ENCODE assay signal across 24 cellular contexts in the genomic region with DNA sequence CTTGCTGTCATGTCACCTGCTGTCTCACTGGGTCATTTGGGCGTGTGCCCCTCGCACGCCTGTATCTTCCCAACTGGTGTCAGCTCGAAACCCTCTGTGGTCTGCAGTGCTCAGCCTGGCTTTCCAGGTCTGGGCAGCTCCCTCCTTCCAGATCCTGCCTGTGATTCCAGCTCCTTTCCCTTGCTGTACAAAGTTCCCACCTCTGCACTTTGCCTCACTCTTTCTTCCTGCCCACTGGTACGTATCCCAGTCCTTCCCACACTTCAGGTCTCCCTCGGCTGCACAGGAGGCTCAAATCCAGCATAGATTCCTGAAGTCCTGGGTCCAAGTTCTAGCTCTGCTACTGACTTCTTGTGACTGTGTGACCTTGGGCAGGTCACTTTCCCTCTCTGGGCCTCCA. TPM values are rescaled to one million over a fixed set of nuclear protein-coding genes. Genes with fewer than 3 reads are reported as not detected.
DNase-seq lines count a peak whose midpoint lies in the region; ATAC-seq, FAIRE-seq and TF ChIP-seq lines count a peak whose summit lies in the region.
"Had no signal": no experiment of that assay in that cellular context is flagged by ENCODE, and none has a peak within 500 bp of the region (broad histone marks: within the 10 kb centered on the region; RNA-seq: fewer than 3 reads in every experiment).

No MANE protein-coding gene starts in this region.

- H3K36me3 ChIP-seq in HEK293 (ENCODE audit: control insufficient read depth in 2 of 2, insufficient read depth in 1 of 2, low read length in 2 of 2) (no peaks in the 10 kb centered on the region), H1 (ENCODE audit: control insufficient read depth in 2 of 4, insufficient read depth in 4 of 4, low read length in 3 of 4) (no peaks in the 10 kb centered on the region), lower lobe of right lung (no peaks in the 10 kb centered on the region), small intestine (ENCODE audit: control insufficient read depth in 2 of 2, insufficient read depth in 2 of 2, low read length in 2 of 2) (no peaks in the 10 kb centered on the region), WERI-Rb-1 (no peaks in the 10 kb centered on the region)
- H3K36me3 ChIP-seq: BE2C had no signal

- H2BK15ac ChIP-seq in H1 (ENCODE audit: low read length), result no peak overlapping the region

- no peak overlapping the region for H3K14ac ChIP-seq in H1 (ENCODE audit: insufficient read length)

- no peak overlapping the region for H4K5ac ChIP-seq in H1 (ENCODE audit: insufficient read length, low read depth, low read length)

- H3K18ac ChIP-seq in H1 (ENCODE audit: extremely low read depth, low read length), result no peak overlapping the region

- no peak overlapping the region for H3K4ac ChIP-seq in H1 (replicated peaks; ENCODE audit: insufficient read length, low read depth, low read length)

- no peak overlapping the region for H3K56ac ChIP-seq in H1 (replicated peaks; ENCODE audit: insufficient read length, low read depth, low read length)

- no peaks in the 10 kb centered on the region for H3K79me1 ChIP-seq in H1 (ENCODE audit: low read depth, low read length)

- POLR2A ChIA-PET in HEK293 (lab: Yijun Ruan, JAX), result no interaction called here
- POLR2A ChIA-PET in H1 (lab: Charles Lee; ENCODE audit: partially characterized antibody), result interaction anchor here (3.1 kb wide), 1 partner anchor 157 kb away, joined by 9 read pairs; a partner anchor contains a TSS

- H3K23ac ChIP-seq in H1 (ENCODE audit: insufficient read length), result no peak overlapping the region

- H4K20me1 ChIP-seq in H1 (replicated peaks in 1 of 2; ENCODE audit: control insufficient read depth in 1 of 2, insufficient read depth in 2 of 2, low read length in 2 of 2), result no peaks in the 10 kb centered on the region

- H3K4me2 ChIP-seq in H1 (ENCODE audit: insufficient read depth in 1 of 2, low read depth in 2 of 2, low read length in 2 of 2), result no peak overlapping the region
- H3K4me2 ChIP-seq: GM23338 had no signal

- H3K9me3 ChIP-seq in HEK293 (ENCODE audit: control insufficient read depth, insufficient read depth, low read depth, low read length) (no peaks in the 10 kb centered on the region), H1 (ENCODE audit: insufficient read depth in 2 of 2, low read depth in 1 of 2, low read length in 1 of 2) (no peaks in the 10 kb centered on the region), lower lobe of right lung (no peaks in the 10 kb centered on the region), small intestine (ENCODE audit: control insufficient read depth, low read depth) (no peaks in the 10 kb centered on the region), WERI-Rb-1 (ENCODE audit: severe bottlenecking) (no peaks in the 10 kb centered on the region)
- H3K9me3 ChIP-seq: BE2C had no signal

- H2BK20ac ChIP-seq in H1 (ENCODE audit: low read length), result no peak overlapping the region

- CTCF ChIA-PET in HEK293 (lab: Yijun Ruan, JAX) (no interaction called here), H1 (lab: Charles Lee; ENCODE audit: partially characterized antibody) (interaction anchor here (0.9 to 1.2 kb wide), 3 partner anchors 20 to 237 kb away, joined by 3 read pairs; no protein-coding TSS in a partner anchor)

- TF ChIP-seq CTCF in HEK293 (tag by site-specific recombination; IDR thresholded peaks at IDR 0.05) (no peak), H1 (IDR thresholded peaks at IDR 0.05; ENCODE audit: control extremely low read depth in 1 of 3, insufficient read depth in 1 of 3, low read depth in 1 of 3, low read length in 3 of 3) (no peak), lower lobe of right lung (IDR thresholded peaks at IDR 0.05) (no peak), WERI-Rb-1 (IDR thresholded peaks at IDR 0.05; ENCODE audit: low read depth, low read length) (no peak)

- no peak overlapping the region for H2BK5ac ChIP-seq in H1 (ENCODE audit: low read depth, low read length)

- no peak for TF ChIP-seq POLR2A in H1 (IDR thresholded peaks at IDR 0.05; ENCODE audit: control extremely low read depth in 1 of 2, low read depth in 2 of 2, low read length in 2 of 2)

- H2AK5ac ChIP-seq in H1 (ENCODE audit: low read depth, low read length), result no peak overlapping the region

- DNase-seq in H1 (ENCODE audit: low read depth in 1 of 2, low spot score in 2 of 2) (no peak), lower lobe of right lung (no peak), small intestine (peak; percentile 49), RKO (ENCODE audit: low spot score) (no peak), RPMI8226 (no peak), WERI-Rb-1 (no peak)
- DNase-seq: ACHN; BE2C; C1 segment of cervical spinal cord; CD4-positive, CD25-positive, alpha-beta regulatory T cell; CD8-positive, alpha-beta memory T cell; COR-L47; DMS 273 treated with DMSO at 0.1 percent for 48 hours; DMS53; DND-41; EL; H7 had no signal

- intact Hi-C loops in lower lobe of right lung (cut with DNase I), result no loop called here

- no peak for TF ChIP-seq RAD21 in H1 (IDR thresholded peaks at IDR 0.05 in 1 of 2, conservative IDR thresholded peaks at IDR 0.05 in 1 of 2; ENCODE audit: low read depth in 2 of 2, low read length in 2 of 2)

- H3K27ac ChIP-seq in HEK293 (ENCODE audit: extremely low read depth, low read depth, low read length), result no peak overlapping the region
- no peak overlapping the region for H3K27ac ChIP-seq in H1 (ENCODE audit: low read depth, low read length)
- no peak overlapping the region for H3K27ac ChIP-seq in lower lobe of right lung
- no peak overlapping the region for H3K27ac ChIP-seq in small intestine (ENCODE audit: low read depth in 1 of 2, low read length in 1 of 2)
- no peak overlapping the region for H3K27ac ChIP-seq in WERI-Rb-1

- 88% methylated on average over 6 of the region's 6 CpGs; no CpG with 5 or more reads in 1 of the 2 experiments for WGBS in H1 (ENCODE audit: extremely low coverage in 1 of 2, insufficient coverage in 1 of 2, insufficient read length in 1 of 2, insufficient replicate concordance in 2 of 2, low coverage in 1 of 2, low lambda C conversion rate in 2 of 2, missing lambda C conversion rate in 1 of 2), 2 experiments
- 34 to 67% (median 56%) methylated on average over 6 of the region's 6 CpGs for WGBS in small intestine, 3 donors

- no peak overlapping the region for H2BK12ac ChIP-seq in H1 (ENCODE audit: low read depth, low read length)

- TF ChIP-seq EP300 in H1 (IDR thresholded peaks at IDR 0.05; ENCODE audit: borderline replicate concordance in 1 of 2, low read depth in 2 of 2, low read length in 2 of 2), result no peak

- FAIRE-seq in H1 (lab: Jason Lieb, UNC), result no peak
- no peak for FAIRE-seq in small intestine (lab: Jason Lieb, UNC)
- FAIRE-seq: GM12878, GM19239, HepG2 had no signal

- no peak overlapping the region for H3K9ac ChIP-seq in H1 (replicated peaks in 1 of 4; ENCODE audit: extremely low read depth in 1 of 4, low read depth in 3 of 4, low read length in 3 of 4)

- H3K4me1 ChIP-seq in HEK293 (ENCODE audit: control insufficient read depth, insufficient read depth, low read length) (peaks cover 3% of the 10 kb centered on the region; the same call in 1 of the 2 replicates), H1 (replicated peaks in 1 of 4; ENCODE audit: control insufficient read depth in 3 of 4, insufficient read depth in 4 of 4, low read length in 3 of 4) (peaks cover 2 to 14% (median 10%) of the 10 kb centered on the region in 4 experiments), lower lobe of right lung (peaks cover 14% of the 10 kb centered on the region), small intestine (ENCODE audit: control insufficient read depth in 2 of 2, insufficient read depth in 1 of 2, low read depth in 1 of 2, low read length in 1 of 2) (peaks cover 4 to 5% of the 10 kb centered on the region in 2 donors)
- H3K4me1 ChIP-seq: BE2C had no signal

- H3K27me3 ChIP-seq in H1 (replicated peaks in 1 of 4; ENCODE audit: control insufficient read depth in 3 of 4, extremely low read depth in 1 of 4, insufficient read depth in 3 of 4, low read length in 3 of 4), result peaks cover 7 to 32% (median 20%) of the 10 kb centered on the region in 4 experiments
- no peaks in the 10 kb centered on the region for H3K27me3 ChIP-seq in lower lobe of right lung (ENCODE audit: low read depth)
- H3K27me3 ChIP-seq in small intestine (ENCODE audit: control insufficient read depth in 2 of 2, insufficient read depth in 2 of 2, low read length in 2 of 2), result peaks cover 0 to 6% of the 10 kb centered on the region in 2 donors
- peaks cover 4% of the 10 kb centered on the region for H3K27me3 ChIP-seq in WERI-Rb-1 (ENCODE audit: insufficient read depth, low read depth, severe bottlenecking)

- no peak overlapping the region for H3K4me3 ChIP-seq in HEK293 (ENCODE audit: low read depth, low read length)
- no peak overlapping the region for H3K4me3 ChIP-seq in H1 (ENCODE audit: extremely low read depth in 1 of 4, insufficient read depth in 2 of 4, low read depth in 3 of 4, low read length in 4 of 4)
- peak overlapping the region; percentile 68 for H3K4me3 ChIP-seq in lower lobe of right lung
- no peak overlapping the region for H3K4me3 ChIP-seq in small intestine (ENCODE audit: low read depth in 1 of 2, low read length in 2 of 2)
- no peak overlapping the region for H3K4me3 ChIP-seq in WERI-Rb-1 (ENCODE audit: low read depth, low read length)
- H3K4me3 ChIP-seq: GM12878, GM23338 had no signal

- no peak overlapping the region for H4K91ac ChIP-seq in H1 (replicated peaks; ENCODE audit: insufficient read length, low read length)

- H2BK120ac ChIP-seq in H1 (replicated peaks; ENCODE audit: low read depth, low read length), result no peak overlapping the region

- H2AFZ ChIP-seq in H1 (ENCODE audit: low read length), result no peak overlapping the region
- H2AFZ ChIP-seq: GM23338 had no signal

- H4K8ac ChIP-seq in H1 (ENCODE audit: extremely low read depth, insufficient read depth, low read length), result peak overlapping the region; percentile 11; the same call in 1 of the 2 replicates

- no peaks in the 10 kb centered on the region for H3K79me2 ChIP-seq in H1 (ENCODE audit: control insufficient read depth in 1 of 2, insufficient read depth in 2 of 2, low read length in 2 of 2)

- ATAC-seq in lower lobe of right lung, result no peak
- no peak for ATAC-seq in GM21528 (IDR thresholded peaks at IDR 0.05; ENCODE audit: low FRiP score, unreplicated experiment)
- ATAC-seq: GM12878, GM23338, HCT116, HepG2 had no signal

- H3K23me2 ChIP-seq in H1 (ENCODE audit: low read depth, low read length), result peaks cover 13% of the 10 kb centered on the region; the same call in 1 of the 2 replicates

TF ChIP-seq in H1, 55 proteins besides CTCF, POLR2A, EP300 and RAD21 (continues in another document):
- TF ChIP-seq SP2 (IDR thresholded peaks at IDR 0.05; ENCODE audit: low read length), result no peak

RNA-seq across cellular contexts. Expression of a gene that starts 2.1 kb away (rescaled TPM):
- total RNA-seq in H1 (2021; fragmentation: NEBNext Ultra II Directional; extraction: Animal tissue kit (Norgen Biotek cat#: 25700)), result 7.8 and 8.7 TPM in 2 replicates
- polyA plus RNA-seq in H1 (2011; rRNA removed) (15.8 and 18.1 TPM in 2 replicates), small intestine (1 to 10 TPM in 2 of 3 donors, under 1 TPM in 1; 0.45 to 1.7 (median 1.1) TPM)
- polyA plus RNA-seq in H1 (2011; cell fraction: cytosol; rRNA removed), result 10.0 TPM
- 17.0 TPM for polyA plus RNA-seq in H1 (2011; cell fraction: nucleus; rRNA removed)
- polyA plus RNA-seq in H1 (2012, experiment 1 of 2), result 5.8 to 8.4 TPM (median 7.3 TPM) in 4 replicates
- 4.3 TPM for polyA plus RNA-seq in H1 (2012, experiment 2 of 2)
- polyA plus RNA-seq in H1 (2013, experiment 1 of 2), result 9.2 TPM
- 9.5 TPM for polyA plus RNA-seq in H1 (2013, experiment 2 of 2)
- polyA minus RNA-seq in H1 (2011; rRNA and poly(A)+ RNA removed), result 64.9 and 76.4 TPM in 2 replicates
- 8.6 TPM for polyA minus RNA-seq in H1 (2011; cell fraction: cytosol; rRNA and poly(A)+ RNA removed)
- polyA minus RNA-seq in H1 (2011; cell fraction: nucleus; rRNA and poly(A)+ RNA removed), result 15.0 TPM
- 30.6 TPM for total RNA-seq in lower lobe of right lung
- total RNA-seq: CD4-positive, CD25-positive, alpha-beta regulatory T cell; CD8-positive, alpha-beta memory T cell; GM12878 had no signal
- polyA plus RNA-seq: CD4-positive, CD25-positive, alpha-beta regulatory T cell; CD8-positive, alpha-beta memory T cell had no signal
